19 cellular contexts compared by ENCODE assay signal in the genomic region with DNA sequence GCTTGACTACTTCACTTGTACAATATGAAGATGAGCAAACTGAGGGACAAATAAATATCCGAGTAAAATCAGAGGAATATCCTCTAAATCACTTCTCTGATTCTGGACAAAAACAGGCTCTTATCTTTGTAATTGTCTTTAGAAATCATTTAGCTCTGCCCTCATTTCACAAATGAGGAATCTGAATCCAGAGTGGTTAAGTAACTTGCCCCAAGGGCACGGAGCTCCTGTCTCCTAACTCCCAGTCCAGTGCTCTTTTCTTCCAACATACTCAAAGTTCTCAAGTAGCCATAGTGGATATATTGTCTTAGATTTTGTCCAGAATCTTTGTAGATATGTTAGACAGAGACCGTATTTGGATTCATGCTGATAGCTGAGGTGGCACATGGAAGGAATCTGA.
A peak's percentile ranks its signal among the peaks of the same experiment; 100 is the strongest.
DNase-seq lines count a peak whose midpoint lies in the region; ATAC-seq and TF ChIP-seq lines count a peak whose summit lies in the region.
"Had no signal": no experiment of that assay in that cellular context is flagged by ENCODE, and none has a peak within 500 bp of the region (broad histone marks: within the 10 kb centered on the region; RNA-seq: fewer than 3 reads in every experiment).

No MANE protein-coding gene starts in this region.

- TF ChIP-seq CTCF in MCF 10A (IDR thresholded peaks at IDR 0.05; ENCODE audit: unreplicated experiment): no peak
- no peak for TF ChIP-seq CTCF in mammary epithelial cell (conservative IDR thresholded peaks at IDR 0.05 in 1 of 2, IDR thresholded peaks at IDR 0.05 in 1 of 2; ENCODE audit: extremely low read depth in 1 of 2, insufficient read depth in 1 of 2, low read depth in 1 of 2, low read length in 2 of 2)
- TF ChIP-seq CTCF in RWPE2 (IDR thresholded peaks at IDR 0.05; ENCODE audit: poor library complexity, severe bottlenecking): no peak
- no peak for TF ChIP-seq CTCF in esophagus squamous epithelium (IDR thresholded peaks at IDR 0.05)
- no peak for TF ChIP-seq CTCF in smooth muscle cell (IDR thresholded peaks at IDR 0.05; ENCODE audit: borderline replicate concordance, insufficient read depth, poor library complexity, severe bottlenecking)

- H3K36me3 Mint-ChIP-seq in MCF 10A (ENCODE audit: insufficient read depth, unreplicated experiment): peaks cover 6% of the 10 kb centered on the region
- H3K36me3 Mint-ChIP-seq in activated CD4-positive, alpha-beta T cell treated with anti-CD3 and anti-CD28 coated beads for 36 hours (ENCODE audit: low read depth): no peaks in the 10 kb centered on the region
- H3K36me3 Mint-ChIP-seq: CD14-positive monocyte; CD4-positive, alpha-beta memory T cell had no signal

- H3K27me3 ChIP-seq in mammary epithelial cell (ENCODE audit: insufficient read depth, low read length) (no peaks in the 10 kb centered on the region), RWPE2 (ENCODE audit: insufficient read depth, poor library complexity, severe bottlenecking) (no peaks in the 10 kb centered on the region), esophagus squamous epithelium (no peaks in the 10 kb centered on the region), smooth muscle cell (ENCODE audit: low read depth) (no peaks in the 10 kb centered on the region)
- H3K27me3 ChIP-seq: BLaER1 had no signal

- H3K79me2 ChIP-seq in mammary epithelial cell (ENCODE audit: insufficient read depth, low read length): peaks cover 28% of the 10 kb centered on the region
- no peaks in the 10 kb centered on the region for H3K79me2 ChIP-seq in smooth muscle cell (ENCODE audit: low read depth)

- CTCF ChIA-PET in MCF 10A (lab: Yijun Ruan, JAX): interaction anchor here (0.7 to 3.3 kb wide), 3 partner anchors 186 to 518 kb away, joined by 3 to 17 read pairs (median 3); no protein-coding TSS in a partner anchor
- CTCF ChIA-PET in mammary epithelial cell (lab: Charles Lee; ENCODE audit: low non-redundant PET): interaction anchor here (0.7 kb wide), 1 partner anchor 360 kb away, joined by 3 read pairs; no protein-coding TSS in a partner anchor
- CTCF ChIA-PET in activated CD4-positive, alpha-beta T cell treated with anti-CD3 and anti-CD28 coated beads for 36 hours (lab: Charles Lee): interaction anchor here (0.5 to 1.3 kb wide), 5 partner anchors 9 to 1143 kb away, joined by 3 to 6 read pairs (median 3); no protein-coding TSS in a partner anchor

- in situ Hi-C loops in mammary epithelial cell (cut with MboI; ENCODE audit: low sequenced_read_pairs in 2 of 2): no loop called here

- ATAC-seq in RWPE2 (ENCODE audit: low read depth): no peak
- ATAC-seq in activated CD4-positive, alpha-beta T cell treated with anti-CD3 and anti-CD28 coated beads for 36 hours: no peak
- ATAC-seq in HG02759 (IDR thresholded peaks at IDR 0.05; ENCODE audit: unreplicated experiment): no peak
- ATAC-seq: A549, GM12878, K562 had no signal

- H3K9me3 ChIP-seq in mammary epithelial cell (replicated peaks; ENCODE audit: insufficient read depth, low read length) (no peaks in the 10 kb centered on the region), RWPE2 (ENCODE audit: severe bottlenecking) (no peaks in the 10 kb centered on the region), esophagus squamous epithelium (no peaks in the 10 kb centered on the region), smooth muscle cell (replicated peaks; ENCODE audit: low read depth) (no peaks in the 10 kb centered on the region)
- H3K9me3 ChIP-seq: A549, BLaER1 had no signal

- no peak overlapping the region for H3K9ac ChIP-seq in mammary epithelial cell (ENCODE audit: insufficient read depth, low read length)
- no peak overlapping the region for H3K9ac ChIP-seq in smooth muscle cell (ENCODE audit: low read depth)
- H3K9ac ChIP-seq: BLaER1 had no signal

- H4K20me1 ChIP-seq in mammary epithelial cell (ENCODE audit: insufficient read depth, low read length) (no peaks in the 10 kb centered on the region), smooth muscle cell (ENCODE audit: low read depth) (no peaks in the 10 kb centered on the region)
- H4K20me1 ChIP-seq: BLaER1 had no signal

- no peak for TF ChIP-seq POLR2A in esophagus squamous epithelium (IDR thresholded peaks at IDR 0.05)

- no peaks in the 10 kb centered on the region for H3K27me3 Mint-ChIP-seq in MCF 10A (ENCODE audit: insufficient read depth, unreplicated experiment)
- H3K27me3 Mint-ChIP-seq in activated CD4-positive, alpha-beta T cell treated with anti-CD3 and anti-CD28 coated beads for 36 hours: no peaks in the 10 kb centered on the region

- peaks cover 3% of the 10 kb centered on the region for H3K4me1 Mint-ChIP-seq in MCF 10A (ENCODE audit: insufficient read depth, unreplicated experiment)
- peaks cover 9% of the 10 kb centered on the region for H3K4me1 Mint-ChIP-seq in activated CD4-positive, alpha-beta T cell treated with anti-CD3 and anti-CD28 coated beads for 36 hours
- H3K4me1 Mint-ChIP-seq: CD14-positive monocyte had no signal

- H3K4me2 ChIP-seq in mammary epithelial cell (ENCODE audit: insufficient read depth, low read depth, low read length) (no peak overlapping the region), smooth muscle cell (no peak overlapping the region)
- H3K4me2 ChIP-seq: A549, BLaER1, GM23338 had no signal

- H3K27ac Mint-ChIP-seq in MCF 10A (ENCODE audit: low read depth, unreplicated experiment): peak overlapping the region; percentile 64
- H3K27ac Mint-ChIP-seq in activated CD4-positive, alpha-beta T cell treated with anti-CD3 and anti-CD28 coated beads for 36 hours: no peak overlapping the region
- H3K27ac Mint-ChIP-seq: CD14-positive monocyte, GM23338 had no signal

- H3K4me1 ChIP-seq in mammary epithelial cell (ENCODE audit: insufficient read depth, low read length) (peaks cover 12% of the 10 kb centered on the region), RWPE2 (ENCODE audit: insufficient read depth, poor library complexity, severe bottlenecking) (peaks cover 13% of the 10 kb centered on the region), esophagus squamous epithelium (peaks cover 0 to 24% (median 6%) of the 10 kb centered on the region in 3 donors), smooth muscle cell (ENCODE audit: low read depth) (no peaks in the 10 kb centered on the region)
- H3K4me1 ChIP-seq: A549, BLaER1 had no signal

- DNase-seq in MCF 10A (ENCODE audit: unreplicated experiment): no peak
- no peak for DNase-seq in mammary epithelial cell
- DNase-seq in RWPE2 (ENCODE audit: low spot score): no peak
- DNase-seq in esophagus squamous epithelium (lab: John Stamatoyannopoulos, UW): no peak
- no peak for DNase-seq in smooth muscle cell (lab: John Stamatoyannopoulos, UW; ENCODE audit: unreplicated experiment)
- DNase-seq in GOT3 (lab: John Stamatoyannopoulos, UW): no peak
- DNase-seq in activated CD4-positive, alpha-beta T cell treated with anti-CD3 and anti-CD28 coated beads for 36 hours: no peak
- DNase-seq: CD4-positive, alpha-beta memory T cell; DND-41; H7 had no signal

- H3F3A ChIP-seq in smooth muscle cell (ENCODE audit: low read depth): no peaks in the 10 kb centered on the region

- no peaks in the 10 kb centered on the region for H3K9me3 Mint-ChIP-seq in MCF 10A (ENCODE audit: unreplicated experiment)
- H3K9me3 Mint-ChIP-seq in activated CD4-positive, alpha-beta T cell treated with anti-CD3 and anti-CD28 coated beads for 36 hours (ENCODE audit: low read depth): no peaks in the 10 kb centered on the region
- H3K9me3 Mint-ChIP-seq: CD14-positive monocyte; CD4-positive, alpha-beta memory T cell; GM23338 had no signal

- no peak overlapping the region for H3K27ac ChIP-seq in mammary epithelial cell (ENCODE audit: insufficient read depth, low read depth, low read length)
- H3K27ac ChIP-seq in RWPE2 (ENCODE audit: poor library complexity, severe bottlenecking): peak overlapping the region; percentile 17
- peak overlapping the region in 3 of 4 donors; percentile 81 to 86 (median 84) for H3K27ac ChIP-seq in esophagus squamous epithelium
- no peak overlapping the region for H3K27ac ChIP-seq in smooth muscle cell (ENCODE audit: low read depth)
- H3K27ac ChIP-seq: 22Rv1, A549, BLaER1, HL-60 had no signal

- BruUV-seq in MCF 10A (replicated peaks; lab: Mats Ljungman, UMichigan) (no TSS peak), mammary epithelial cell (replicated peaks; lab: Mats Ljungman, UMichigan) (no TSS peak)

- no peak overlapping the region for H3K4me3 ChIP-seq in mammary epithelial cell (replicated peaks in 1 of 3; ENCODE audit: insufficient read depth in 1 of 3, low read depth in 2 of 3, low read length in 3 of 3)
- H3K4me3 ChIP-seq in RWPE2 (ENCODE audit: severe bottlenecking): no peak overlapping the region
- no peak overlapping the region for H3K4me3 ChIP-seq in esophagus squamous epithelium
- H3K4me3 ChIP-seq in smooth muscle cell: no peak overlapping the region
- H3K4me3 ChIP-seq: A549, BLaER1, GM12878, GM23338, K562 had no signal

- no peak overlapping the region for H3K4me3 Mint-ChIP-seq in MCF 10A (ENCODE audit: unreplicated experiment)
- H3K4me3 Mint-ChIP-seq in activated CD4-positive, alpha-beta T cell treated with anti-CD3 and anti-CD28 coated beads for 36 hours: no peak overlapping the region
- H3K4me3 Mint-ChIP-seq: CD14-positive monocyte; CD4-positive, alpha-beta memory T cell; GM23338 had no signal

- WGBS in mammary epithelial cell (ENCODE audit: low coverage, missing lambda C conversion rate): 98% methylated on average over 3 of the region's 3 CpGs
- WGBS in esophagus squamous epithelium, 2 donors: 63 to 79% methylated on average over 3 of the region's 3 CpGs
- 71% methylated on average over 3 of the region's 3 CpGs for WGBS in smooth muscle cell (ENCODE audit: low lambda C conversion rate)

- dilution Hi-C loops in mammary epithelial cell (cut with HindIII; ENCODE audit: low sequenced_read_pairs): no loop called here

- intact Hi-C loops in MCF 10A (cut with micrococcal nuclease) (no loop called here), mammary epithelial cell (cut with micrococcal nuclease) (loop anchor here (5.0 kb wide), 1 partner anchor 65 kb away; no protein-coding TSS in a partner anchor), esophagus squamous epithelium (cut with DNase I) (no loop called here)
- intact Hi-C loops in activated CD4-positive, alpha-beta T cell treated with anti-CD3 and anti-CD28 coated beads for 36 hours (cut with DNase I, micrococcal nuclease): loop anchor here in 1 of 2 experiments (5.0 kb wide), 1 partner anchor 160 kb away; no protein-coding TSS in a partner anchor

- no peaks in the 10 kb centered on the region for H3K36me3 ChIP-seq in mammary epithelial cell (ENCODE audit: insufficient read depth, low read length)
- peaks cover 6% of the 10 kb centered on the region; the same call in 1 of the 2 replicates for H3K36me3 ChIP-seq in RWPE2 (ENCODE audit: low read depth)
- H3K36me3 ChIP-seq in esophagus squamous epithelium: no peaks in the 10 kb centered on the region
- no peaks in the 10 kb centered on the region for H3K36me3 ChIP-seq in smooth muscle cell (ENCODE audit: low read depth)
- H3K36me3 ChIP-seq: BLaER1 had no signal

- POLR2A ChIA-PET in MCF 10A (lab: Yijun Ruan, JAX): interaction anchor here (0.6 to 1.8 kb wide), 9 partner anchors 9 to 518 kb away, joined by 3 to 7 read pairs (median 3); no protein-coding TSS in a partner anchor
- POLR2A ChIA-PET in activated CD4-positive, alpha-beta T cell treated with anti-CD3 and anti-CD28 coated beads for 36 hours (lab: Charles Lee): no interaction called here

- H2AFZ ChIP-seq in mammary epithelial cell (ENCODE audit: low read depth, low read length) (no peak overlapping the region), smooth muscle cell (ENCODE audit: low read depth) (peak overlapping the region; percentile 73)
- H2AFZ ChIP-seq: GM23338 had no signal

Comparison
In these comparisons a context has a peak if more than half of its experiments do, and no peak if none do; other contexts are left out.
1. H3K27ac ChIP-seq: peak in RWPE2 (single experiment) and esophagus squamous epithelium (3 of 4); none in mammary epithelial cell (single experiment) and smooth muscle cell (single experiment).